ENCODE assay signal across 16 cellular contexts in genomic region chr6:43465978-43466377, GRCh38. TPM values are rescaled to one million over a fixed set of nuclear protein-coding genes. Genes with fewer than 3 reads are reported as not detected.
DNase-seq lines count a peak whose midpoint lies in the region; ATAC-seq, FAIRE-seq and TF ChIP-seq lines count a peak whose summit lies in the region.
"Had no signal": no experiment of that assay in that cellular context is flagged by ENCODE, and none has a peak within 500 bp of the region (broad histone marks: within the 10 kb centered on the region; RNA-seq: fewer than 3 reads in every experiment).

No MANE protein-coding gene starts in this region.

- no peak overlapping the region for H3K4me2 ChIP-seq in HepG2 (ENCODE audit: low read depth, low read length)
- H3K4me2 ChIP-seq: KMS-11, PC-9 had no signal

- 20% methylated on average over 2 of the region's 2 CpGs for WGBS in HepG2 (ENCODE audit: low lambda C conversion rate)
- WGBS in right lobe of liver (ENCODE audit: insufficient coverage, low coverage, low lambda C conversion rate, missing lambda C conversion rate), result 48% methylated on average over 2 of the region's 2 CpGs

- no TSS peak for BruUV-seq in HepG2 (replicated peaks; lab: Mats Ljungman, UMichigan)

- no peak for DNase-seq in HepG2 (ENCODE audit: low spot score)
- DNase-seq in right lobe of liver, result no peak
- no peak for DNase-seq in COLO829 (ENCODE audit: low spot score)
- DNase-seq: Caco-2, DMS153, MG63, NCI-H1092 treated with DMSO at 0.1 percent for 48 hours, NCI-H1694, NCI-H2227 treated with DMSO at 0.1 percent for 48 hours, NCI-H524, PC-9 had no signal

- H3K4me3 ChIP-seq in HepG2 (replicated peaks in 1 of 3; ENCODE audit: insufficient read depth in 1 of 3, low read depth in 2 of 3, low read length in 3 of 3) (no peak overlapping the region), right lobe of liver (no peak overlapping the region)
- H3K4me3 ChIP-seq: MG63, PC-9, SJSA1 had no signal

- no peak for TF ChIP-seq CTCF in HepG2 (CRISPR knock-in tag; IDR thresholded peaks at IDR 0.05)
- no peak for TF ChIP-seq CTCF in right lobe of liver (IDR thresholded peaks at IDR 0.05)

- in situ Hi-C loops in HepG2 (cut with HindIII; ENCODE audit: extremely low pct_ligation_motif_present, low pct_unique_long_range_greater_than_20kb), result no loop called here

- no peak overlapping the region for H2AFZ ChIP-seq in HepG2 (ENCODE audit: low read length)
- H2AFZ ChIP-seq: PC-9 had no signal

- no peaks in the 10 kb centered on the region for H3K79me2 ChIP-seq in HepG2 (ENCODE audit: insufficient read depth, low read length)

- FAIRE-seq in HepG2 (lab: Jason Lieb, UNC), result no peak

- no peak for TF ChIP-seq POLR2A in HepG2 (IDR thresholded peaks at IDR 0.05; ENCODE audit: insufficient read depth in 1 of 2, low read depth in 2 of 2, low read length in 2 of 2)
- TF ChIP-seq POLR2A in right lobe of liver (IDR thresholded peaks at IDR 0.05), result no peak

- peak; percentile 31; the same call in 2 of the 3 replicates for ATAC-seq in HepG2
- no peak for ATAC-seq in right lobe of liver
- peak; percentile 11 for ATAC-seq in esophagus mucosa
- ATAC-seq in HG03571 (IDR thresholded peaks at IDR 0.05; ENCODE audit: unreplicated experiment), result no peak

- H3K9ac ChIP-seq in HepG2 (ENCODE audit: insufficient read depth, low read depth, low read length), result no peak overlapping the region
- H3K9ac ChIP-seq: KMS-11 had no signal

- H3K27ac ChIP-seq in HepG2 (ENCODE audit: extremely low read length, insufficient read depth, low read length) (no peak overlapping the region), right lobe of liver (no peak overlapping the region)
- H3K27ac ChIP-seq: KMS-11, PC-9, SJSA1 had no signal

- CTCF ChIA-PET in HepG2 (lab: Yijun Ruan, JAX; ENCODE audit: low intra/inter-chr PET ratio, low total read pairs), result no interaction called here

- H4K20me1 ChIP-seq in HepG2 (ENCODE audit: insufficient read depth, low read length), result no peaks in the 10 kb centered on the region

- intact Hi-C loops in HepG2 (cut with micrococcal nuclease; ENCODE audit: unreplicated experiment) (no loop called here), right lobe of liver (cut with DNase I) (no loop called here)

- H3K4me1 ChIP-seq in HepG2 (ENCODE audit: insufficient read depth, low read length), result no peaks in the 10 kb centered on the region
- H3K4me1 ChIP-seq in right lobe of liver, result no peaks in the 10 kb centered on the region
- H3K4me1 ChIP-seq: Caco-2, SJSA1 had no signal

- H3K36me3 ChIP-seq in HepG2 (replicated peaks in 1 of 2; ENCODE audit: control insufficient read depth in 1 of 2, insufficient read depth in 2 of 2, low read length in 2 of 2) (no peaks in the 10 kb centered on the region), right lobe of liver (no peaks in the 10 kb centered on the region)
- H3K36me3 ChIP-seq: MG63, SJSA1 had no signal

- H3K27me3 ChIP-seq in HepG2 (ENCODE audit: control insufficient read depth in 1 of 2, insufficient read depth in 2 of 2, low read length in 2 of 2) (peaks cover 0 to 17% of the 10 kb centered on the region in 2 experiments; a peak in 3 of 5 replicates), right lobe of liver (no peaks in the 10 kb centered on the region)
- H3K27me3 ChIP-seq: MG63 had no signal

- H3K9me3 ChIP-seq in HepG2 (ENCODE audit: low read length) (no peaks in the 10 kb centered on the region), right lobe of liver (no peaks in the 10 kb centered on the region)
- H3K9me3 ChIP-seq: Caco-2, MG63, SJSA1 had no signal

- POLR2A ChIA-PET in HepG2 (lab: Yijun Ruan, JAX), result no interaction called here

- TF ChIP-seq EP300 in HepG2 (IDR thresholded peaks at IDR 0.05; ENCODE audit: low read depth in 2 of 2, low read length in 2 of 2) (no peak), HepG2 (CRISPR knock-in tag; IDR thresholded peaks at IDR 0.05; ENCODE audit: borderline replicate concordance) (no peak)

- no peak for TF ChIP-seq RAD21 in HepG2 (CRISPR knock-in tag; IDR thresholded peaks at IDR 0.05)

RNA-seq across cellular contexts. Expression of gene DLK2, which starts 10.6 kb away (rescaled TPM):
- total RNA-seq in HepG2 (2016; rRNA removed; fragmentation: Illumina TruSeq; extraction: Trizol) (0.74 and 1.2 TPM in 2 replicates), right lobe of liver (under 1 TPM in 1 of 6 experiments, not detected in 5; 0.13 TPM), esophagus mucosa (8.9 TPM)
- total RNA-seq in HepG2 (2016; cell fraction: cytosol; rRNA removed; fragmentation: Illumina TruSeq; extraction: Trizol; ENCODE audit: low read depth), result 0.62 and 0.81 TPM in 2 replicates
- total RNA-seq in HepG2 (2016; cell fraction: insoluble cytoplasmic fraction; rRNA removed; fragmentation: Illumina TruSeq; extraction: Trizol), result 1.1 and 1.4 TPM in 2 replicates
- 0.71 and 1.7 TPM in 2 replicates for total RNA-seq in HepG2 (2016; cell fraction: membrane; rRNA removed; fragmentation: Illumina TruSeq; extraction: Trizol)
- 0.81 TPM in 2 replicates for total RNA-seq in HepG2 (2016; cell fraction: nucleus; rRNA removed; fragmentation: Illumina TruSeq; extraction: Trizol)
- 3.8 and 5.9 TPM in 2 replicates for polyA plus RNA-seq in HepG2 (2011; rRNA removed)
- polyA plus RNA-seq in HepG2 (2011; cell fraction: cytosol; rRNA removed), result 5.4 and 6.3 TPM in 2 replicates
- polyA plus RNA-seq in HepG2 (2011; cell fraction: nucleus; rRNA removed), result 5.7 and 8.0 TPM in 2 replicates
- 3.9 and 4.0 TPM in 2 replicates for polyA plus RNA-seq in HepG2 (2012)
- 1.2 TPM in 2 replicates for polyA plus RNA-seq in HepG2 (2016; cell fraction: cytosol; fragmentation: Illumina TruSeq; extraction: Trizol; ENCODE audit: low read depth)
- 0.61 and 0.65 TPM in 2 replicates for polyA plus RNA-seq in HepG2 (2016; cell fraction: insoluble cytoplasmic fraction; fragmentation: Illumina TruSeq; extraction: Trizol; ENCODE audit: low read depth)
- 1.1 and 2.0 TPM in 2 replicates for polyA plus RNA-seq in HepG2 (2016; cell fraction: membrane; fragmentation: Illumina TruSeq; extraction: Trizol; ENCODE audit: low read depth)
- 1.5 and 2.0 TPM in 2 replicates for polyA plus RNA-seq in HepG2 (2016; cell fraction: nucleus; fragmentation: Illumina TruSeq; extraction: Trizol; ENCODE audit: insufficient read depth, low read depth)
- polyA minus RNA-seq in HepG2 (2011; rRNA and poly(A)+ RNA removed; ENCODE audit: low replicate concordance), result 2.9 and 10.0 TPM in 2 replicates
- 2.9 and 3.3 TPM in 2 replicates for polyA minus RNA-seq in HepG2 (2011; cell fraction: cytosol; rRNA and poly(A)+ RNA removed)
- 1.7 TPM in 2 replicates for polyA minus RNA-seq in HepG2 (2011; cell fraction: nucleus; rRNA and poly(A)+ RNA removed)
- polyA plus RNA-seq: CD14-positive monocyte had no signal

RNA-seq across cellular contexts. Expression of gene TJAP1, which starts 11.4 kb away (rescaled TPM):
- total RNA-seq in HepG2 (2016; rRNA removed; fragmentation: Illumina TruSeq; extraction: Trizol) (10.2 and 15.7 TPM in 2 replicates), right lobe of liver (10 to 100 TPM in 5 of 6 experiments, 1 to 10 TPM in 1; 9.2 to 16.0 (median 12.9) TPM), esophagus mucosa (8.9 TPM)
- total RNA-seq in HepG2 (2016; cell fraction: cytosol; rRNA removed; fragmentation: Illumina TruSeq; extraction: Trizol; ENCODE audit: low read depth), result 6.4 and 7.2 TPM in 2 replicates
- 12.5 and 16.8 TPM in 2 replicates for total RNA-seq in HepG2 (2016; cell fraction: insoluble cytoplasmic fraction; rRNA removed; fragmentation: Illumina TruSeq; extraction: Trizol)
- 7.9 and 8.5 TPM in 2 replicates for total RNA-seq in HepG2 (2016; cell fraction: membrane; rRNA removed; fragmentation: Illumina TruSeq; extraction: Trizol)
- total RNA-seq in HepG2 (2016; cell fraction: nucleus; rRNA removed; fragmentation: Illumina TruSeq; extraction: Trizol), result 22.6 and 23.5 TPM in 2 replicates
- polyA plus RNA-seq in HepG2 (2011; rRNA removed), result 41.6 and 48.3 TPM in 2 replicates
- 19.2 and 22.0 TPM in 2 replicates for polyA plus RNA-seq in HepG2 (2011; cell fraction: cytosol; rRNA removed)
- polyA plus RNA-seq in HepG2 (2011; cell fraction: nucleus; rRNA removed), result 220 TPM in 2 replicates
- 27.3 and 28.6 TPM in 2 replicates for polyA plus RNA-seq in HepG2 (2012)
- 2.1 and 2.3 TPM in 2 replicates for polyA plus RNA-seq in HepG2 (2016; cell fraction: cytosol; fragmentation: Illumina TruSeq; extraction: Trizol; ENCODE audit: low read depth)
- polyA plus RNA-seq in HepG2 (2016; cell fraction: insoluble cytoplasmic fraction; fragmentation: Illumina TruSeq; extraction: Trizol; ENCODE audit: low read depth), result 13.6 and 18.5 TPM in 2 replicates
- polyA plus RNA-seq in HepG2 (2016; cell fraction: membrane; fragmentation: Illumina TruSeq; extraction: Trizol; ENCODE audit: low read depth), result 6.4 and 6.8 TPM in 2 replicates
- 89.6 and 90.5 TPM in 2 replicates for polyA plus RNA-seq in HepG2 (2016; cell fraction: nucleus; fragmentation: Illumina TruSeq; extraction: Trizol; ENCODE audit: insufficient read depth, low read depth)
- 17.3 and 27.1 TPM in 2 replicates for polyA minus RNA-seq in HepG2 (2011; rRNA and poly(A)+ RNA removed; ENCODE audit: low replicate concordance)
- 9.3 and 9.7 TPM in 2 replicates for polyA minus RNA-seq in HepG2 (2011; cell fraction: cytosol; rRNA and poly(A)+ RNA removed)
- 38.8 and 46.0 TPM in 2 replicates for polyA minus RNA-seq in HepG2 (2011; cell fraction: nucleus; rRNA and poly(A)+ RNA removed)

RNA-seq across cellular contexts. Expression of gene ABCC10, which starts 38.6 kb away (rescaled TPM):
- total RNA-seq in HepG2 (2016; rRNA removed; fragmentation: Illumina TruSeq; extraction: Trizol), result 11.2 and 24.3 TPM in 2 replicates
- total RNA-seq in HepG2 (2016; cell fraction: cytosol; rRNA removed; fragmentation: Illumina TruSeq; extraction: Trizol; ENCODE audit: low read depth), result 3.0 and 3.3 TPM in 2 replicates
- total RNA-seq in HepG2 (2016; cell fraction: insoluble cytoplasmic fraction; rRNA removed; fragmentation: Illumina TruSeq; extraction: Trizol), result 8.8 and 26.6 TPM in 2 replicates
- total RNA-seq in HepG2 (2016; cell fraction: membrane; rRNA removed; fragmentation: Illumina TruSeq; extraction: Trizol), result 6.5 and 8.3 TPM in 2 replicates
- total RNA-seq in HepG2 (2016; cell fraction: nucleus; rRNA removed; fragmentation: Illumina TruSeq; extraction: Trizol), result 31.0 and 40.1 TPM in 2 replicates
- polyA plus RNA-seq in HepG2 (2011; rRNA removed), result 16.0 and 24.1 TPM in 2 replicates
- polyA plus RNA-seq in HepG2 (2011; cell fraction: cytosol; rRNA removed), result 11.8 and 12.5 TPM in 2 replicates
- 91.9 and 94.6 TPM in 2 replicates for polyA plus RNA-seq in HepG2 (2011; cell fraction: nucleus; rRNA removed)
- 11.7 and 19.9 TPM in 2 replicates for polyA plus RNA-seq in HepG2 (2012)
- polyA plus RNA-seq in HepG2 (2016; cell fraction: cytosol; fragmentation: Illumina TruSeq; extraction: Trizol; ENCODE audit: low read depth), result 3.1 and 3.3 TPM in 2 replicates
- polyA plus RNA-seq in HepG2 (2016; cell fraction: insoluble cytoplasmic fraction; fragmentation: Illumina TruSeq; extraction: Trizol; ENCODE audit: low read depth), result 5.9 and 7.7 TPM in 2 replicates
- polyA plus RNA-seq in HepG2 (2016; cell fraction: membrane; fragmentation: Illumina TruSeq; extraction: Trizol; ENCODE audit: low read depth), result 3.2 and 4.6 TPM in 2 replicates
- 59.5 and 67.0 TPM in 2 replicates for polyA plus RNA-seq in HepG2 (2016; cell fraction: nucleus; fragmentation: Illumina TruSeq; extraction: Trizol; ENCODE audit: insufficient read depth, low read depth)
- 17.7 and 40.9 TPM in 2 replicates for polyA minus RNA-seq in HepG2 (2011; rRNA and poly(A)+ RNA removed; ENCODE audit: low replicate concordance)
- polyA minus RNA-seq in HepG2 (2011; cell fraction: cytosol; rRNA and poly(A)+ RNA removed), result 14.1 and 14.5 TPM in 2 replicates
- polyA minus RNA-seq in HepG2 (2011; cell fraction: nucleus; rRNA and poly(A)+ RNA removed), result 36.8 and 38.7 TPM in 2 replicates
- total RNA-seq in right lobe of liver, result 10 to 100 TPM in 1 of 6 experiments, 1 to 10 TPM in 5; 5.8 to 10.7 (median 7.5) TPM
- 18.3 TPM for total RNA-seq in esophagus mucosa

RNA-seq across cellular contexts. Expression of gene LRRC73, which starts 44.2 kb away (rescaled TPM):
- total RNA-seq in HepG2 (2016; rRNA removed; fragmentation: Illumina TruSeq; extraction: Trizol) (0.11 and 0.17 TPM in 2 replicates), right lobe of liver (under 1 TPM in 5 of 6 experiments, not detected in 1; 0.12 to 0.43 (median 0.26) TPM), esophagus mucosa (0.20 TPM)
- total RNA-seq in HepG2 (2016; cell fraction: cytosol; rRNA removed; fragmentation: Illumina TruSeq; extraction: Trizol; ENCODE audit: low read depth), result 0.20 TPM in 1 of 2 replicates, not detected in the other
- 0.16 and 0.22 TPM in 2 replicates for total RNA-seq in HepG2 (2016; cell fraction: insoluble cytoplasmic fraction; rRNA removed; fragmentation: Illumina TruSeq; extraction: Trizol)
- 0.25 and 0.45 TPM in 2 replicates for total RNA-seq in HepG2 (2016; cell fraction: membrane; rRNA removed; fragmentation: Illumina TruSeq; extraction: Trizol)
- 0.28 TPM in 1 of 2 replicates, not detected in the other for total RNA-seq in HepG2 (2016; cell fraction: nucleus; rRNA removed; fragmentation: Illumina TruSeq; extraction: Trizol)
- 0.08 and 0.12 TPM in 2 replicates for polyA plus RNA-seq in HepG2 (2011; rRNA removed)
- 0.05 and 0.11 TPM in 2 replicates for polyA plus RNA-seq in HepG2 (2011; cell fraction: cytosol; rRNA removed)
- 0.28 and 0.39 TPM in 2 replicates for polyA plus RNA-seq in HepG2 (2011; cell fraction: nucleus; rRNA removed)
- polyA plus RNA-seq in HepG2 (2012), result 0.12 and 0.17 TPM in 2 replicates
- 0.10 and 0.14 TPM in 2 replicates for polyA plus RNA-seq in HepG2 (2016; cell fraction: cytosol; fragmentation: Illumina TruSeq; extraction: Trizol; ENCODE audit: low read depth)
- 0.19 and 0.41 TPM in 2 replicates for polyA plus RNA-seq in HepG2 (2016; cell fraction: insoluble cytoplasmic fraction; fragmentation: Illumina TruSeq; extraction: Trizol; ENCODE audit: low read depth)
- polyA plus RNA-seq in HepG2 (2016; cell fraction: membrane; fragmentation: Illumina TruSeq; extraction: Trizol; ENCODE audit: low read depth), result 0.17 and 0.19 TPM in 2 replicates
- polyA plus RNA-seq in HepG2 (2016; cell fraction: nucleus; fragmentation: Illumina TruSeq; extraction: Trizol; ENCODE audit: insufficient read depth, low read depth), result not detected in 2 replicates
- polyA minus RNA-seq in HepG2 (2011; rRNA and poly(A)+ RNA removed; ENCODE audit: low replicate concordance), result 0.06 and 0.09 TPM in 2 replicates
- not detected in 2 replicates for polyA minus RNA-seq in HepG2 (2011; cell fraction: cytosol; rRNA and poly(A)+ RNA removed)
- polyA minus RNA-seq in HepG2 (2011; cell fraction: nucleus; rRNA and poly(A)+ RNA removed), result 0.50 and 0.77 TPM in 2 replicates
- total RNA-seq: SJSA1 had no signal
- polyA plus RNA-seq: CD14-positive monocyte had no signal

RNA-seq across cellular contexts. Expression of gene YIPF3, which starts 50.7 kb away (rescaled TPM):
- total RNA-seq in HepG2 (2016; rRNA removed; fragmentation: Illumina TruSeq; extraction: Trizol) (51.2 and 107 TPM in 2 replicates), right lobe of liver (10 to 100 TPM; 58.9 to 70.0 (median 62.7) TPM), esophagus mucosa (41.8 TPM)
- total RNA-seq in HepG2 (2016; cell fraction: cytosol; rRNA removed; fragmentation: Illumina TruSeq; extraction: Trizol; ENCODE audit: low read depth), result 19.3 and 20.8 TPM in 2 replicates
- total RNA-seq in HepG2 (2016; cell fraction: insoluble cytoplasmic fraction; rRNA removed; fragmentation: Illumina TruSeq; extraction: Trizol), result 52.6 and 108 TPM in 2 replicates
- total RNA-seq in HepG2 (2016; cell fraction: membrane; rRNA removed; fragmentation: Illumina TruSeq; extraction: Trizol), result 31.6 and 33.9 TPM in 2 replicates
- 73.3 and 83.7 TPM in 2 replicates for total RNA-seq in HepG2 (2016; cell fraction: nucleus; rRNA removed; fragmentation: Illumina TruSeq; extraction: Trizol)
- polyA plus RNA-seq in HepG2 (2011; rRNA removed), result 206 and 248 TPM in 2 replicates
- polyA plus RNA-seq in HepG2 (2011; cell fraction: cytosol; rRNA removed), result 157 and 165 TPM in 2 replicates
- 258 and 264 TPM in 2 replicates for polyA plus RNA-seq in HepG2 (2011; cell fraction: nucleus; rRNA removed)
- polyA plus RNA-seq in HepG2 (2012), result 74.4 and 84.6 TPM in 2 replicates
- 20.5 and 25.2 TPM in 2 replicates for polyA plus RNA-seq in HepG2 (2016; cell fraction: cytosol; fragmentation: Illumina TruSeq; extraction: Trizol; ENCODE audit: low read depth)
- 66.6 and 70.3 TPM in 2 replicates for polyA plus RNA-seq in HepG2 (2016; cell fraction: insoluble cytoplasmic fraction; fragmentation: Illumina TruSeq; extraction: Trizol; ENCODE audit: low read depth)
- polyA plus RNA-seq in HepG2 (2016; cell fraction: membrane; fragmentation: Illumina TruSeq; extraction: Trizol; ENCODE audit: low read depth), result 36.5 and 37.7 TPM in 2 replicates
- 171 and 181 TPM in 2 replicates for polyA plus RNA-seq in HepG2 (2016; cell fraction: nucleus; fragmentation: Illumina TruSeq; extraction: Trizol; ENCODE audit: insufficient read depth, low read depth)
- 223 and 558 TPM in 2 replicates for polyA minus RNA-seq in HepG2 (2011; rRNA and poly(A)+ RNA removed; ENCODE audit: low replicate concordance)
- polyA minus RNA-seq in HepG2 (2011; cell fraction: cytosol; rRNA and poly(A)+ RNA removed), result 65.6 and 67.3 TPM in 2 replicates
- polyA minus RNA-seq in HepG2 (2011; cell fraction: nucleus; rRNA and poly(A)+ RNA removed), result 65.1 and 74.2 TPM in 2 replicates

Comparison
In these comparisons a context has a peak if more than half of its experiments do, and no peak if none do; other contexts are left out.
1. ATAC-seq: peak in HepG2 (single experiment) and esophagus mucosa (single experiment); none in right lobe of liver (0 of 4) and HG03571 (single experiment).